Comparison of ENCODE assay signal across 8 cellular contexts in genomic region chr1:248905662-248905948, GRCh38. TPM values are rescaled to one million over a fixed set of nuclear protein-coding genes. Genes with fewer than 3 reads are reported as not detected.
DNase-seq lines count a peak whose midpoint lies in the region; ATAC-seq and TF ChIP-seq lines count a peak whose summit lies in the region.

No MANE protein-coding gene starts in this region.

- no peaks in the 10 kb centered on the region for H3K9me3 Mint-ChIP-seq in chondrocyte (ENCODE audit: low read depth)
- H3K9me3 Mint-ChIP-seq in naive thymus-derived CD8-positive, alpha-beta T cell = no peaks in the 10 kb centered on the region

- H3K27me3 Mint-ChIP-seq in chondrocyte (ENCODE audit: low read depth) = peaks cover 16% of the 10 kb centered on the region
- peaks cover 0 to 2% (median 0%) of the 10 kb centered on the region in 5 donors for H3K27me3 Mint-ChIP-seq in naive thymus-derived CD8-positive, alpha-beta T cell

- POLR2A ChIA-PET in naive thymus-derived CD8-positive, alpha-beta T cell (lab: Charles Lee) = interaction anchor here (1.0 to 1.4 kb wide), 6 partner anchors 31 to 80 kb away, joined by 4 to 11 read pairs (median 5); partner anchors contain the start of genes SH3BP5L, ZNF672 and ZNF692

- H3K36me3 Mint-ChIP-seq in chondrocyte (ENCODE audit: low read depth) = peaks cover 3% of the 10 kb centered on the region
- peaks cover 0 to 23% (median 0%) of the 10 kb centered on the region in 3 donors for H3K36me3 Mint-ChIP-seq in naive thymus-derived CD8-positive, alpha-beta T cell

- H3K4me1 Mint-ChIP-seq in chondrocyte (ENCODE audit: low read depth) = peaks cover 25% of the 10 kb centered on the region
- H3K4me1 Mint-ChIP-seq in naive thymus-derived CD8-positive, alpha-beta T cell = peaks cover 22 to 49% (median 43%) of the 10 kb centered on the region in 4 donors

- H3K27ac Mint-ChIP-seq in chondrocyte (ENCODE audit: unreplicated experiment) = peak overlapping the region; percentile 99
- peak overlapping the region; percentile 90 to 99 (median 98) for H3K27ac Mint-ChIP-seq in naive thymus-derived CD8-positive, alpha-beta T cell

- DNase-seq in AG10803 (ENCODE audit: low read depth) = no peak
- no peak for DNase-seq in Jurkat, Clone E6-1 (ENCODE audit: low read depth, low spot score)
- no peak for DNase-seq in chondrocyte (ENCODE audit: low spot score)
- no peak for DNase-seq in naive thymus-derived CD8-positive, alpha-beta T cell
- no peak for DNase-seq in occipital lobe (lab: John Stamatoyannopoulos, UW)
- no peak for DNase-seq in GM20000 (ENCODE audit: low spot score)
- DNase-seq in LoVo (ENCODE audit: low spot score) = no peak

- H3K4me3 ChIP-seq in AG10803 (ENCODE audit: low read length) = peak overlapping the region; percentile 93
- H3K4me3 ChIP-seq in Jurkat, Clone E6-1 (ENCODE audit: low read length) = peak overlapping the region; percentile 74

- peak overlapping the region; percentile 94 for H3K4me3 Mint-ChIP-seq in chondrocyte (ENCODE audit: unreplicated experiment)
- peak overlapping the region; percentile 88 to 99 (median 98) for H3K4me3 Mint-ChIP-seq in naive thymus-derived CD8-positive, alpha-beta T cell

- no peak for TF ChIP-seq CTCF in AG10803 (conservative IDR thresholded peaks at IDR 0.05; ENCODE audit: low read length)
- no peak for TF ChIP-seq CTCF in chondrocyte (IDR thresholded peaks at IDR 0.05)
- TF ChIP-seq CTCF in GM20000 (IDR thresholded peaks at IDR 0.05; ENCODE audit: extremely low read depth, missing control alignments) = no peak

- ATAC-seq in naive thymus-derived CD8-positive, alpha-beta T cell = no peak
- ATAC-seq in HG03159 (IDR thresholded peaks at IDR 0.05; ENCODE audit: unreplicated experiment) = no peak

RNA-seq across cellular contexts. Expression of gene PGBD2, which starts 0.4 kb away (rescaled TPM):
- 3.8 TPM for polyA plus RNA-seq in Jurkat, Clone E6-1 (2012; ENCODE audit: insufficient read depth, insufficient read length)
- total RNA-seq in chondrocyte (5.2 to 6.0 TPM (median 5.8 TPM) in 3 replicates), occipital lobe (13.3 TPM)
- total RNA-seq in naive thymus-derived CD8-positive, alpha-beta T cell = 10 to 100 TPM; 14.3 to 14.5 TPM
- polyA plus RNA-seq in naive thymus-derived CD8-positive, alpha-beta T cell = 1 to 10 TPM; 5.3 to 9.9 (median 6.5) TPM

RNA-seq across cellular contexts. Expression of gene ZNF692, which starts 46.7 kb away (rescaled TPM):
- polyA plus RNA-seq in Jurkat, Clone E6-1 (2012; ENCODE audit: insufficient read depth, insufficient read length) = 80.0 TPM
- 20.7 to 36.4 TPM (median 21.6 TPM) in 3 replicates for total RNA-seq in chondrocyte
- total RNA-seq in naive thymus-derived CD8-positive, alpha-beta T cell = 10 to 100 TPM; 68.9 to 69.6 TPM
- 1 to 10 TPM; 5.2 to 9.3 (median 5.9) TPM for polyA plus RNA-seq in naive thymus-derived CD8-positive, alpha-beta T cell
- total RNA-seq in occipital lobe = 27.0 TPM
